Comparison of ENCODE assay signal across 22 cellular contexts in the genomic region with DNA sequence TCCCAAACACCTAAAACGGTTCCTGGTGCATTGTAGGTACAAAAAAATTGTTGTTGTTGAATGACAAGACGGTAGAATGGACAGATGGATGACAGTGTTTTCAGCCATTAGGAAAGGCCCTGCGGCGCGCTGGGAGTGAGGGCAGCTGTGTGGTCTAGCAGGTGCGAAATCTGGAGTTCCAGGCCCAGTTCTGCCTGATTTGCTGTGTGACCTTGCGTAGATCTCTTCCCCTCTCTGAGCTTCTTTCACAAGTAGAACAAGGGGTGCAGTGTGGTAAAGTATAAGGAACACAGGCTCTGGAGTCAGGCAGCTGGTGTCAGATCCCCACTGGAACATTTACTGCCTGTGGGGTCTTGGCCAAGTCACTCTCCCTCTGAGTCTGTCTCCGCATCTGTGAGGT. TPM values are rescaled to one million over a fixed set of nuclear protein-coding genes. Genes with fewer than 3 reads are reported as not detected.
DNase-seq lines count a peak whose midpoint lies in the region; ATAC-seq and TF ChIP-seq lines count a peak whose summit lies in the region.
"Had no signal": no experiment of that assay in that cellular context is flagged by ENCODE, and none has a peak within 500 bp of the region (broad histone marks: within the 10 kb centered on the region; RNA-seq: fewer than 3 reads in every experiment).

No MANE protein-coding gene starts in this region.

- H2AFZ ChIP-seq in OCI-LY7 (ENCODE audit: low read length) = peak overlapping the region; percentile 58; the same call in 1 of the 2 replicates
- H2AFZ ChIP-seq: PC-9 had no signal

- H3K9me2 ChIP-seq in DOHH2 (replicated peaks; ENCODE audit: control insufficient read depth, low read length) (no peaks in the 10 kb centered on the region), OCI-LY7 (ENCODE audit: insufficient read depth, low read length) (no peaks in the 10 kb centered on the region)

- TF ChIP-seq CTCF in DOHH2 (IDR thresholded peaks at IDR 0.05; ENCODE audit: low read depth, low read length, poor library complexity, severe bottlenecking) (no peak), OCI-LY7 (conservative IDR thresholded peaks at IDR 0.05; ENCODE audit: low read length) (no peak), GM20000 (IDR thresholded peaks at IDR 0.05; ENCODE audit: extremely low read depth, missing control alignments) (no peak), uterus (IDR thresholded peaks at IDR 0.05) (no peak)

- no peak for ATAC-seq in memory B cell (ENCODE audit: low read depth)
- no peak for ATAC-seq in stimulated activated memory B cell treated with anti-CD40 and anti-IgM and Interleukin-4, amounts not matched to agents 10 μg/mL and 1 μg/mL and 100 μg/mL, for 72 hours
- ATAC-seq: K562 had no signal

- peak overlapping the region; percentile 34 for H3K27ac ChIP-seq in DOHH2 (ENCODE audit: low read depth, low read length)
- peak overlapping the region; percentile 90 for H3K27ac ChIP-seq in OCI-LY7 (ENCODE audit: low read depth, low read length, poor library complexity, severe bottlenecking)
- no peak overlapping the region for H3K27ac ChIP-seq in uterus
- H3K27ac ChIP-seq: PC-9, SK-N-MC had no signal

- no peaks in the 10 kb centered on the region for H3K79me2 ChIP-seq in DOHH2 (ENCODE audit: control insufficient read depth, low read length)
- H3K79me2 ChIP-seq in OCI-LY7 (ENCODE audit: insufficient read depth, low read depth, low read length) = no peaks in the 10 kb centered on the region

- DNase-seq in OCI-LY7 (ENCODE audit: low spot score) = peak; percentile 52
- no peak for DNase-seq in memory B cell (ENCODE audit: low spot score in 2 of 2)
- no peak for DNase-seq in GM20000 (ENCODE audit: low spot score)
- DNase-seq in uterus = no peak
- no peak for DNase-seq in NCI-H2107 treated with DMSO at 0.1 percent for 48 hours (lab: John Stamatoyannopoulos, UW; ENCODE audit: unreplicated experiment)
- DNase-seq in stimulated activated CD4-positive, alpha-beta T cell treated with anti-CD3 and anti-CD28 coated beads, Interleukin-4, amount 100 ng/mL, for 1 hour = no peak
- DNase-seq: CD4-positive, alpha-beta memory T cell; MG63; NCI-H1417 treated with DMSO at 0.1 percent for 48 hours; NCI-H187 treated with DMSO at 0.1 percent for 48 hours; NCI-H345; NCI-H524; NCI-H774; PC-9; SHP77 treated with DMSO at 0.1 percent for 48 hours had no signal

- intact Hi-C loops in OCI-LY7 (cut with micrococcal nuclease; ENCODE audit: unreplicated experiment) = loop anchor here (2.0 kb wide), 2 partner anchors 31 to 103 kb away; partner anchors contain the start of gene MYBBP1A
- intact Hi-C loops in uterus (cut with DNase I; ENCODE audit: low total_unique reads) = no loop called here

- peaks cover 17% of the 10 kb centered on the region for H3K27me3 ChIP-seq in DOHH2 (ENCODE audit: control insufficient read depth, low read length)
- no peaks in the 10 kb centered on the region for H3K27me3 ChIP-seq in uterus
- H3K27me3 ChIP-seq: MG63 had no signal

- no peak overlapping the region for H3K4me3 Mint-ChIP-seq in memory B cell
- no peak overlapping the region for H3K4me3 Mint-ChIP-seq in stimulated activated memory B cell treated with anti-CD40 and anti-IgM and Interleukin-4, amounts not matched to agents 10 μg/mL and 1 μg/mL and 100 μg/mL, for 72 hours
- H3K4me3 Mint-ChIP-seq: CD4-positive, alpha-beta memory T cell had no signal

- H4K20me1 ChIP-seq in DOHH2 (ENCODE audit: control insufficient read depth, insufficient read depth, low read depth, low read length) (no peaks in the 10 kb centered on the region), OCI-LY7 (ENCODE audit: insufficient read depth, low read length) (no peaks in the 10 kb centered on the region)

- H3K36me3 ChIP-seq in DOHH2 (ENCODE audit: control insufficient read depth, low read length) (no peaks in the 10 kb centered on the region), OCI-LY7 (ENCODE audit: insufficient read depth, low read length) (no peaks in the 10 kb centered on the region), uterus (no peaks in the 10 kb centered on the region)
- H3K36me3 ChIP-seq: MG63 had no signal

- peak overlapping the region; percentile 35 for H3K27ac Mint-ChIP-seq in memory B cell
- H3K27ac Mint-ChIP-seq in stimulated activated memory B cell treated with anti-CD40 and anti-IgM and Interleukin-4, amounts not matched to agents 10 μg/mL and 1 μg/mL and 100 μg/mL, for 72 hours = peak overlapping the region; percentile 36

- H3K9me3 Mint-ChIP-seq in memory B cell = no peaks in the 10 kb centered on the region
- no peaks in the 10 kb centered on the region for H3K9me3 Mint-ChIP-seq in stimulated activated memory B cell treated with anti-CD40 and anti-IgM and Interleukin-4, amounts not matched to agents 10 μg/mL and 1 μg/mL and 100 μg/mL, for 72 hours
- H3K9me3 Mint-ChIP-seq: CD4-positive, alpha-beta memory T cell had no signal

- H3K4me1 ChIP-seq in DOHH2 (ENCODE audit: control insufficient read depth, low read length) (peaks cover 33% of the 10 kb centered on the region), OCI-LY7 (ENCODE audit: insufficient read depth, low read length, poor library complexity, severe bottlenecking) (peaks cover 62% of the 10 kb centered on the region), uterus (peaks cover 0 to 3% of the 10 kb centered on the region in 2 donors)

- H3F3A ChIP-seq in DOHH2 (ENCODE audit: control insufficient read depth, insufficient read depth) = no peaks in the 10 kb centered on the region

- peaks cover 10% of the 10 kb centered on the region for H3K4me1 Mint-ChIP-seq in memory B cell
- H3K4me1 Mint-ChIP-seq in stimulated activated memory B cell treated with anti-CD40 and anti-IgM and Interleukin-4, amounts not matched to agents 10 μg/mL and 1 μg/mL and 100 μg/mL, for 72 hours = peaks cover 21% of the 10 kb centered on the region
- H3K4me1 Mint-ChIP-seq: CD4-positive, alpha-beta memory T cell had no signal

- H3K4me2 ChIP-seq in DOHH2 (ENCODE audit: low read length) (peak overlapping the region; percentile 70), OCI-LY7 (ENCODE audit: low read length) (peak overlapping the region; percentile 71)
- H3K4me2 ChIP-seq: PC-9 had no signal

- POLR2A ChIA-PET in OCI-LY7 (lab: Charles Lee) = interaction anchor here (0.6 to 1.2 kb wide), 3 partner anchors 25 to 98 kb away, joined by 3 to 5 read pairs (median 3); partner anchors contain the start of gene SPNS2

- CTCF ChIA-PET in OCI-LY7 (lab: Charles Lee; ENCODE audit: unreplicated experiment) = interaction anchor here (0.9 kb wide), 1 partner anchor 11 kb away, joined by 6 read pairs; no protein-coding TSS in a partner anchor

- no peaks in the 10 kb centered on the region for H3K27me3 Mint-ChIP-seq in memory B cell
- H3K27me3 Mint-ChIP-seq in stimulated activated memory B cell treated with anti-CD40 and anti-IgM and Interleukin-4, amounts not matched to agents 10 μg/mL and 1 μg/mL and 100 μg/mL, for 72 hours = peaks cover 15% of the 10 kb centered on the region
- H3K27me3 Mint-ChIP-seq: CD4-positive, alpha-beta memory T cell had no signal

- peak overlapping the region; percentile 51 for H3K4me3 ChIP-seq in DOHH2 (ENCODE audit: low read length)
- H3K4me3 ChIP-seq in OCI-LY7 (ENCODE audit: low read depth, low read length, poor library complexity, severe bottlenecking) = peak overlapping the region; percentile 64
- H3K4me3 ChIP-seq in uterus = no peak overlapping the region
- H3K4me3 ChIP-seq: K562, MG63, PC-9, SK-N-MC had no signal

- H3K9me3 ChIP-seq in DOHH2 (ENCODE audit: control insufficient read depth, insufficient read depth, low read length) (no peaks in the 10 kb centered on the region), OCI-LY7 (ENCODE audit: low read length) (no peaks in the 10 kb centered on the region), uterus (no peaks in the 10 kb centered on the region)
- H3K9me3 ChIP-seq: MG63 had no signal

- no peak for TF ChIP-seq POLR2A in uterus (IDR thresholded peaks at IDR 0.05)

- no peaks in the 10 kb centered on the region for H3K36me3 Mint-ChIP-seq in memory B cell
- no peaks in the 10 kb centered on the region for H3K36me3 Mint-ChIP-seq in stimulated activated memory B cell treated with anti-CD40 and anti-IgM and Interleukin-4, amounts not matched to agents 10 μg/mL and 1 μg/mL and 100 μg/mL, for 72 hours
- H3K36me3 Mint-ChIP-seq: CD4-positive, alpha-beta memory T cell had no signal

- BruUV-seq in OCI-LY7 (replicated peaks; lab: Mats Ljungman, UMichigan) = no TSS peak

RNA-seq across cellular contexts. Expression of gene SPNS2, which starts 25.3 kb away (rescaled TPM):
- total RNA-seq in OCI-LY7 (2014; rRNA removed; shearing (Covaris generic)) = 1.1 and 5.4 TPM in 2 replicates
- total RNA-seq in OCI-LY7 (2022) = 1.6 TPM in 2 replicates
- total RNA-seq in uterus = 10 to 100 TPM in 2 of 4 donors, 1 to 10 TPM in 2; 3.8 to 40.5 (median 13.6) TPM
- total RNA-seq: A673, Daoy, K562 had no signal

RNA-seq across cellular contexts. Expression of gene MYBBP1A, which starts 31.2 kb away (rescaled TPM):
- total RNA-seq in OCI-LY7 (2014; rRNA removed; shearing (Covaris generic)) = 137 and 142 TPM in 2 replicates
- total RNA-seq in OCI-LY7 (2022) (106 and 131 TPM in 2 replicates), uterus (10 to 100 TPM; 10.9 to 64.7 (median 25.2) TPM)

RNA-seq across cellular contexts. Expression of gene GGT6, which starts 36.4 kb away (rescaled TPM):
- not detected in 2 replicates for total RNA-seq in OCI-LY7 (2014; rRNA removed; shearing (Covaris generic))
- total RNA-seq in OCI-LY7 (2022) (not detected in 2 replicates), uterus (1 to 10 TPM in 1 of 4 donors, under 1 TPM in 2, not detected in 1; 0.21 to 4.4 (median 0.29) TPM)
- total RNA-seq: A673; CD4-positive, alpha-beta memory T cell; Daoy; LHCN-M2 had no signal

Comparison
In these comparisons a context has a peak if more than half of its experiments do, and no peak if none do; other contexts are left out.
1. H3K27ac ChIP-seq: peak in DOHH2 (single experiment) and OCI-LY7 (single experiment); none in uterus (0 of 2).
2. H3K4me3 ChIP-seq: peak in DOHH2 (single experiment) and OCI-LY7 (single experiment); none in uterus (0 of 2).